In genomic region chr12:27525373-27525772, GRCh38 we compare ENCODE assay signal across 8 cellular contexts. TPM values are rescaled to one million over a fixed set of nuclear protein-coding genes. Genes with fewer than 3 reads are reported as not detected.
A peak's percentile ranks its signal among the peaks of the same experiment; 100 is the strongest.
DNase-seq lines count a peak whose midpoint lies in the region; ATAC-seq lines count a peak whose summit lies in the region.

No MANE protein-coding gene starts in this region.

- peak overlapping the region; percentile 96 for H3K4me3 Mint-ChIP-seq in natural killer cell treated with Interleukin-12 subunit alpha and Interleukin-12 subunit beta and Interleukin-15 and Interleukin-18, amount 100 ng/mL, for 72 hours

- H3K27me3 ChIP-seq in ectodermal cell (ENCODE audit: control insufficient read depth, insufficient read depth, low read length, poor library complexity, severe bottlenecking) = no peaks in the 10 kb centered on the region

- H3K4me1 ChIP-seq in ectodermal cell (ENCODE audit: control insufficient read depth, insufficient read depth, low read length) = peaks cover 17% of the 10 kb centered on the region

- WGBS in ectodermal cell, 2 experiments = 0 to 1% methylated on average over 5 of the region's 6 CpGs

- H3K9me3 Mint-ChIP-seq in natural killer cell treated with Interleukin-12 subunit alpha and Interleukin-12 subunit beta and Interleukin-15 and Interleukin-18, amount 100 ng/mL, for 72 hours = no peaks in the 10 kb centered on the region

- intact Hi-C loops in posterior vena cava (cut with DNase I) = loop anchor here in 1 of 2 donors (10.0 kb wide), 1 partner anchor 89 kb away; no protein-coding TSS in a partner anchor

- peak; percentile 56 for DNase-seq in CD1c-positive myeloid dendritic cell (ENCODE audit: extremely low spot score)
- DNase-seq in NCI-H226 = peak; percentile 76
- DNase-seq in natural killer cell treated with Interleukin-12 subunit alpha and Interleukin-12 subunit beta and Interleukin-15 and Interleukin-18, amount 100 ng/mL, for 72 hours (ENCODE audit: low spot score) = no peak
- DNase-seq in NCI-H2081 (lab: John Stamatoyannopoulos, UW) = no peak
- no peak for DNase-seq in posterior vena cava (ENCODE audit: low spot score)
- no peak for DNase-seq in NOMO-1 treated with DMSO at 0.1 percent for 48 hours (lab: John Stamatoyannopoulos, UW; ENCODE audit: unreplicated experiment)

- H3K4me1 Mint-ChIP-seq in natural killer cell treated with Interleukin-12 subunit alpha and Interleukin-12 subunit beta and Interleukin-15 and Interleukin-18, amount 100 ng/mL, for 72 hours (ENCODE audit: low read depth in 2 of 2) = peaks cover 16 to 22% of the 10 kb centered on the region in 2 donors

- H3K27ac Mint-ChIP-seq in natural killer cell treated with Interleukin-12 subunit alpha and Interleukin-12 subunit beta and Interleukin-15 and Interleukin-18, amount 100 ng/mL, for 72 hours = no peak overlapping the region

- no peaks in the 10 kb centered on the region for H3K36me3 Mint-ChIP-seq in natural killer cell treated with Interleukin-12 subunit alpha and Interleukin-12 subunit beta and Interleukin-15 and Interleukin-18, amount 100 ng/mL, for 72 hours

- ATAC-seq in natural killer cell treated with Interleukin-12 subunit alpha and Interleukin-12 subunit beta and Interleukin-15 and Interleukin-18, amount 100 ng/mL, for 72 hours = no peak
- ATAC-seq in HG02870 (IDR thresholded peaks at IDR 0.05; ENCODE audit: unreplicated experiment) = no peak

- no peak overlapping the region for H3K27ac ChIP-seq in ectodermal cell (ENCODE audit: insufficient read depth, low read depth, low read length, poor library complexity, severe bottlenecking)

- no peaks in the 10 kb centered on the region for H3K9me3 ChIP-seq in ectodermal cell (ENCODE audit: control insufficient read depth, low read length)

- peaks cover 35 to 39% of the 10 kb centered on the region in 2 donors for H3K27me3 Mint-ChIP-seq in natural killer cell treated with Interleukin-12 subunit alpha and Interleukin-12 subunit beta and Interleukin-15 and Interleukin-18, amount 100 ng/mL, for 72 hours

- peak overlapping the region; percentile 80 for H3K4me3 ChIP-seq in ectodermal cell (ENCODE audit: insufficient read depth, low read depth, low read length)

- H3K36me3 ChIP-seq in ectodermal cell (ENCODE audit: control insufficient read depth, insufficient read depth, low read length) = no peaks in the 10 kb centered on the region

RNA-seq across cellular contexts. Expression of gene PPFIBP1, which starts 1.4 kb away (rescaled TPM):
- 37.9 TPM for polyA plus RNA-seq in ectodermal cell (2013, experiment 1 of 4)
- polyA plus RNA-seq in ectodermal cell (2013, experiment 2 of 4) = 31.8 TPM
- 19.5 TPM for polyA plus RNA-seq in ectodermal cell (2013, experiment 3 of 4)
- polyA plus RNA-seq in ectodermal cell (2013, experiment 4 of 4) = 24.0 TPM
- total RNA-seq in natural killer cell treated with Interleukin-12 subunit alpha and Interleukin-12 subunit beta and Interleukin-15 and Interleukin-18, amount 100 ng/mL, for 72 hours = 10 to 100 TPM in 1 of 2 donors, 1 to 10 TPM in 1; 9.0 to 12.9 TPM
- total RNA-seq in posterior vena cava = 100 to 1,000 TPM in 1 of 2 donors, 10 to 100 TPM in 1; 77.5 to 105 TPM

Comparison
In these comparisons a context has a peak if more than half of its experiments do, and no peak if none do; other contexts are left out.
1. DNase-seq: peak in CD1c-positive myeloid dendritic cell (single experiment) and NCI-H226 (single experiment); none in natural killer cell treated with Interleukin-12 subunit alpha and Interleukin-12 subunit beta and Interleukin-15 and Interleukin-18, amount 100 ng/mL, for 72 hours (single experiment), NCI-H2081 (0 of 2), posterior vena cava (single experiment) and NOMO-1 treated with DMSO at 0.1 percent for 48 hours (single experiment).
2. RNA of gene PPFIBP1, which starts 1.4 kb away (total RNA-seq): 77.5 to 105 TPM in posterior vena cava; 9.0 to 12.9 TPM in natural killer cell treated with Interleukin-12 subunit alpha and Interleukin-12 subunit beta and Interleukin-15 and Interleukin-18, amount 100 ng/mL, for 72 hours; every median in the first group is over 4 times any median in the second.